1 cellular context compared by ENCODE assay signal in genomic region chr20:21702553-21703467, GRCh38.
TF ChIP-seq lines count a peak whose summit lies in the region.

No MANE protein-coding gene starts in this region.

TF ChIP-seq in GM12878, 131 proteins besides CTCF, POLR2A, EP300 and RAD21 (continued from another document):
- TF ChIP-seq CUX1 (IDR thresholded peaks at IDR 0.05; ENCODE audit: insufficient replicate concordance, low read depth, low read length) (no peak), NFYA (IDR thresholded peaks at IDR 0.05; ENCODE audit: borderline replicate concordance, low read depth, low read length) (no peak), IRF4 (IDR thresholded peaks at IDR 0.05; ENCODE audit: low read depth, low read length) (no peak)
TF ChIP-seq in GM12878: peak in this region for 0.
